Comparison of ENCODE assay signal across 10 cellular contexts in the genomic region with DNA sequence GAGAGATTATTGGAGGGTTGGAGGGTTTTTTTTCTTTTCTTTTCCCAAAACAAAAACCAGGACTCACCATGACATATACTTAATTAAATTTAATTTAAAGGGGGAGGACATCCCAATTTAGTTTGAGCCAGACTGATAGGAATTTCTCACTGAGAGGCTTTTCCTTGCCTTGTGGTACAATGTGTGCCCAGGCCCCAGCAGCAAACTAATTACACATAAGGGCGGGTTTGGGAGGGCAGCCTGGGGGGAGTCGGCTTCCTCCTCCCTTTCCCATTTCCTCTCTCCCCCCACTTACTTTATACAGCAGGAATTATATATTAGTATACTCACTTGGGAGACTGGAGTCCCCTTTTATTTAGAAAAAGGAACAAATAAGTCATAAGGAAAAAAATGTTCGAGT. TPM values are rescaled to one million over a fixed set of nuclear protein-coding genes. Genes with fewer than 3 reads are reported as not detected.
DNase-seq lines count a peak whose midpoint lies in the region; ATAC-seq, FAIRE-seq and TF ChIP-seq lines count a peak whose summit lies in the region.
"Had no signal": no experiment of that assay in that cellular context is flagged by ENCODE, and none has a peak within 500 bp of the region (broad histone marks: within the 10 kb centered on the region; RNA-seq: fewer than 3 reads in every experiment).

No MANE protein-coding gene starts in this region.

- no peak overlapping the region for H3K27ac Mint-ChIP-seq in activated CD8-positive, alpha-beta T cell treated with anti-CD3 and anti-CD28 coated beads for 36 hours

- H2AK5ac ChIP-seq in mesendoderm (ENCODE audit: low read length): no peak overlapping the region

- H3K36me3 Mint-ChIP-seq in activated CD8-positive, alpha-beta T cell treated with anti-CD3 and anti-CD28 coated beads for 36 hours (ENCODE audit: low read depth): no peaks in the 10 kb centered on the region

- H4K5ac ChIP-seq in mesendoderm (ENCODE audit: low read length): no peak overlapping the region

- CTCF ChIA-PET in activated CD8-positive, alpha-beta T cell treated with anti-CD3 and anti-CD28 coated beads for 36 hours (lab: Charles Lee): no interaction called here

- peaks cover 72% of the 10 kb centered on the region for H3K27me3 Mint-ChIP-seq in activated CD8-positive, alpha-beta T cell treated with anti-CD3 and anti-CD28 coated beads for 36 hours

- H2BK120ac ChIP-seq in mesendoderm (ENCODE audit: low read depth, low read length): no peak overlapping the region

- no peaks in the 10 kb centered on the region for H3K79me1 ChIP-seq in mesendoderm (ENCODE audit: low read length)

- H3K4me1 ChIP-seq in mesendoderm (ENCODE audit: control insufficient read depth, low read depth, low read length): peaks cover 18% of the 10 kb centered on the region

- H3K9ac ChIP-seq in mesendoderm (ENCODE audit: low read length): peak overlapping the region; percentile 36

- TF ChIP-seq CTCF in bronchial epithelial cell (IDR thresholded peaks at IDR 0.05; ENCODE audit: insufficient read depth, low read length, severe bottlenecking): no peak
- TF ChIP-seq CTCF in activated CD8-positive, alpha-beta T cell treated with anti-CD3 and anti-CD28 coated beads for 36 hours (IDR thresholded peaks at IDR 0.05): no peak

- H4K8ac ChIP-seq in mesendoderm (ENCODE audit: low read depth, low read length): no peak overlapping the region

- H3K23ac ChIP-seq in mesendoderm (ENCODE audit: low read length): no peak overlapping the region

- H3K4me3 ChIP-seq in MG63: peak overlapping the region; percentile 67
- H3K4me3 ChIP-seq in bronchial epithelial cell (ENCODE audit: low read depth, low read length): peak overlapping the region; percentile 4
- H3K4me3 ChIP-seq in mesendoderm (ENCODE audit: low read length): no peak overlapping the region

- H3K4me2 ChIP-seq in mesendoderm (ENCODE audit: low read length): no peak overlapping the region

- H2BK5ac ChIP-seq in mesendoderm (ENCODE audit: low read length): no peak overlapping the region

- peaks cover 47% of the 10 kb centered on the region for H3K36me3 ChIP-seq in MG63
- H3K36me3 ChIP-seq in bronchial epithelial cell (ENCODE audit: control insufficient read depth, insufficient read depth, low read length): no peaks in the 10 kb centered on the region
- no peaks in the 10 kb centered on the region for H3K36me3 ChIP-seq in mesendoderm (ENCODE audit: control insufficient read depth, insufficient read depth, low read length)

- no peak overlapping the region for H3K27ac ChIP-seq in mesendoderm (ENCODE audit: low read depth, low read length)

- H3K9me3 ChIP-seq in MG63: no peaks in the 10 kb centered on the region

- H3K56ac ChIP-seq in mesendoderm (ENCODE audit: low read length): no peak overlapping the region

- H3K9me3 Mint-ChIP-seq in activated CD8-positive, alpha-beta T cell treated with anti-CD3 and anti-CD28 coated beads for 36 hours: no peaks in the 10 kb centered on the region

- no peak overlapping the region for H3K4ac ChIP-seq in mesendoderm (ENCODE audit: low read depth, low read length)

- no peak overlapping the region for H2BK15ac ChIP-seq in mesendoderm (replicated peaks; ENCODE audit: low read depth)

- no peak overlapping the region for H3K4me3 Mint-ChIP-seq in activated CD8-positive, alpha-beta T cell treated with anti-CD3 and anti-CD28 coated beads for 36 hours

- intact Hi-C loops in activated CD8-positive, alpha-beta T cell treated with anti-CD3 and anti-CD28 coated beads for 36 hours (cut with micrococcal nuclease): loop anchor here (10.0 kb wide), 1 partner anchor 208 kb away; no protein-coding TSS in a partner anchor

- no peak overlapping the region for H3K18ac ChIP-seq in mesendoderm (ENCODE audit: low read length)

- no CpG with 5 or more reads among the region's 3 CpGs for WGBS in mesendoderm (ENCODE audit: extremely low coverage, insufficient coverage, low lambda C conversion rate)

- H3K27me3 ChIP-seq in MG63 (no peaks in the 10 kb centered on the region), bronchial epithelial cell (ENCODE audit: control insufficient read depth, insufficient read depth, low read length) (no peaks in the 10 kb centered on the region), mesendoderm (ENCODE audit: insufficient read depth, low read length, poor library complexity) (no peaks in the 10 kb centered on the region)

- POLR2A ChIA-PET in activated CD8-positive, alpha-beta T cell treated with anti-CD3 and anti-CD28 coated beads for 36 hours (lab: Charles Lee): no interaction called here

- DNase-seq in A172 (ENCODE audit: low spot score): peak; percentile 51
- DNase-seq in MG63: peak; percentile 38
- DNase-seq in bronchial epithelial cell (ENCODE audit: low read depth): no peak
- DNase-seq in mesendoderm: peak; percentile 79
- DNase-seq in NCI-H345 treated with DMSO at 0.1 percent for 48 hours (lab: John Stamatoyannopoulos, UW; ENCODE audit: unreplicated experiment): no peak
- DNase-seq in activated CD8-positive, alpha-beta T cell treated with anti-CD3 and anti-CD28 coated beads for 36 hours: no peak
- DNase-seq: activated naive CD4-positive, alpha-beta T cell treated with Interleukin-2 at 50 U/mL for 16 hours had no signal

- no peak for ATAC-seq in GM18498 (IDR thresholded peaks at IDR 0.05; ENCODE audit: unreplicated experiment)
- no peak for ATAC-seq in HG02852 (IDR thresholded peaks at IDR 0.05; ENCODE audit: unreplicated experiment)
- ATAC-seq in activated CD8-positive, alpha-beta T cell treated with anti-CD3 and anti-CD28 coated beads for 36 hours: no peak

- peaks cover 15% of the 10 kb centered on the region for H3K4me1 Mint-ChIP-seq in activated CD8-positive, alpha-beta T cell treated with anti-CD3 and anti-CD28 coated beads for 36 hours (ENCODE audit: low read depth)

- H3K79me2 ChIP-seq in mesendoderm (ENCODE audit: control insufficient read depth, insufficient read depth, low read length): peaks cover 42% of the 10 kb centered on the region

- no peak for FAIRE-seq in bronchial epithelial cell (lab: Jason Lieb, UNC)
- FAIRE-seq: H54 had no signal

RNA-seq across cellular contexts. Expression of a gene that starts 2.9 kb away (rescaled TPM):
- 69.5 and 92.5 TPM in 2 replicates for total RNA-seq in A172 (2014; rRNA removed; shearing (Covaris generic))
- 16.9 and 17.5 TPM in 2 replicates for total RNA-seq in MG63 (2014; rRNA removed; shearing (Covaris generic); ENCODE audit: low replicate concordance)
- total RNA-seq in bronchial epithelial cell: 17.6 and 18.7 TPM in 2 replicates
- polyA plus RNA-seq in mesendoderm (2013, experiment 1 of 2): 57.5 TPM
- 58.2 TPM for polyA plus RNA-seq in mesendoderm (2013, experiment 2 of 2)
- total RNA-seq in activated CD8-positive, alpha-beta T cell treated with anti-CD3 and anti-CD28 coated beads for 36 hours: under 1 TPM; 0.25 to 0.83 TPM

Comparison
In these comparisons a context has a peak if more than half of its experiments do, and no peak if none do; other contexts are left out.
1. DNase-seq: peak in A172 (single experiment), MG63 (single experiment) and mesendoderm (single experiment); none in bronchial epithelial cell (single experiment), NCI-H345 treated with DMSO at 0.1 percent for 48 hours (single experiment) and activated CD8-positive, alpha-beta T cell treated with anti-CD3 and anti-CD28 coated beads for 36 hours (single experiment).